ENCODE assay signal across 13 cellular contexts in the genomic region with DNA sequence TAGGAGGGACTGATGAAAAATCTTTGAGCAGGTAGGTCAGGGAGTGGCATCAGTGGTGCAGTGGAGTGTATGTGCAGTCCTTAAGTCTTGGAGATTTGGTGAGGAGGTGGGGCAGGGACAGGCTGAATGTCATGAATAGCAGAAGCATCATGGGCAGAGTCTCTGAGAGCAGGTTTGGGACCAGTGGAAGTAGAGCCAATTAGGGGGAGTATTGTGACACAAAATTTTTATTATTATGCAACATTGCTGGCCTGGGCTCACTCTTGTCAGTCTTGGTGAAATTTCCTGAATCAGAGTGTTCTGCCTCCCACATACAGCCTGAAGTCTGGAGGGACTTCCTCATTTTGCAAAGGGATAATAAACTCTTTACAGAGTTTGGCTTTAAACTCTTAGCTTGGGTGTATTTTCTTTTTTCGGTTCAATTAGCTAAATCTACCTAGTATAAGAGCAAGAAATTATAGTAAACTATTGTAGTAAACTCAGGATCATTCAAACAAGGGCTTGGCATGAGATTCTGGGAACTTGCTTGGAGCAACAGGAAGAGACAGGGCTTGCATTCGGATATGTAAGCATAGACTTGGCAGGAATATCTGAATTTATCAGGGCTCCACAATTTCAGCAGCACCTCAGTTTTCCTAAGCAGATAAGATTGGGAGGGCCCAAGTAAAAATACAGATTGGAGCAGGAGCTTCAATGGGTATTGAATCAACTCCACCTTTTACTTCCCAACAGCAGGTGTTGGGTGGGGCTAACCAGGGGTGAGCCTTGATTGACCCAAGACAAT.
A peak's percentile ranks its signal among the peaks of the same experiment; 100 is the strongest.
DNase-seq lines count a peak whose midpoint lies in the region; ATAC-seq, FAIRE-seq and TF ChIP-seq lines count a peak whose summit lies in the region.
"Had no signal": no experiment of that assay in that cellular context is flagged by ENCODE, and none has a peak within 500 bp of the region (broad histone marks: within the 10 kb centered on the region; RNA-seq: fewer than 3 reads in every experiment).

No MANE protein-coding gene starts in this region.

- H2AK5ac ChIP-seq in mesenchymal stem cell (ENCODE audit: low read length, severe bottlenecking), result no peak overlapping the region

- CTCF ChIA-PET in activated CD8-positive, alpha-beta T cell treated with anti-CD3 and anti-CD28 coated beads, Interleukin-2, amount 10 ng/mL, durations not matched to agents 7 days and 5 days (lab: Charles Lee), result no interaction called here
- CTCF ChIA-PET in Caco-2 (lab: Charles Lee), result interaction anchor here (0.7 kb wide), 1 partner anchor 11 kb away, joined by 3 read pairs; no protein-coding TSS in a partner anchor
- CTCF ChIA-PET in RWPE1 (lab: Yijun Ruan, JAX), result no interaction called here

- DNase-seq in GM12891 (ENCODE audit: insufficient read length, low spot score) (no peak), NOMO-1 treated with dmso at 0.1 percent for 144 hours (lab: John Stamatoyannopoulos, UW; ENCODE audit: unreplicated experiment) (peak; percentile 87), mesenchymal stem cell (no peak), Caco-2 (no peak), RWPE1 (ENCODE audit: low spot score) (no peak)
- no peak for DNase-seq in stimulated activated CD4-positive, alpha-beta T cell treated with anti-CD3 and anti-CD28 coated beads, Interleukin-4, amount 100 ng/mL, for 24 hours
- no peak for DNase-seq in activated CD8-positive, alpha-beta T cell treated with anti-CD3 and anti-CD28 coated beads, Interleukin-2, amount 10 ng/mL, durations not matched to agents 7 days and 5 days
- DNase-seq: activated gamma-delta T cell; stimulated activated naive CD4-positive, alpha-beta T cell treated with Interleukin-2 at 50 U/mL for 16 hours; uterus had no signal

- H3K27ac Mint-ChIP-seq in dendritic cell treated with granulocyte-macrophage colony-stimulating factor and Interleukin-4, amounts not matched to agents 40 ng/mL and 50 ng/mL, for 4 days, result peak overlapping the region; percentile 75
- H3K27ac Mint-ChIP-seq in activated CD8-positive, alpha-beta T cell treated with anti-CD3 and anti-CD28 coated beads, Interleukin-2, amount 10 ng/mL, durations not matched to agents 7 days and 5 days, result no peak overlapping the region
- H3K27ac Mint-ChIP-seq in Caco-2 (ENCODE audit: unreplicated experiment), result no peak overlapping the region

- POLR2A ChIA-PET in activated CD8-positive, alpha-beta T cell treated with anti-CD3 and anti-CD28 coated beads, Interleukin-2, amount 10 ng/mL, durations not matched to agents 7 days and 5 days (lab: Charles Lee), result no interaction called here
- POLR2A ChIA-PET in Caco-2 (lab: Charles Lee) (no interaction called here), RWPE1 (lab: Yijun Ruan, JAX; ENCODE audit: low non-redundant PET) (no interaction called here)

- H3K27ac ChIP-seq in mesenchymal stem cell (ENCODE audit: low read length, poor library complexity, severe bottlenecking) (no peak overlapping the region), RWPE1 (no peak overlapping the region)
- H3K27ac ChIP-seq: SK-N-MC, uterus had no signal

- H3K23ac ChIP-seq in mesenchymal stem cell (ENCODE audit: low read length in 2 of 2), result no peak overlapping the region

- no TSS peak for BruUV-seq in Caco-2 (replicated peaks; lab: Mats Ljungman, UMichigan)

- H3K9me3 ChIP-seq in mesenchymal stem cell (ENCODE audit: control insufficient read depth, low read length) (no peaks in the 10 kb centered on the region), Caco-2 (peaks cover 11% of the 10 kb centered on the region; the same call in 1 of the 2 replicates)
- H3K9me3 ChIP-seq: uterus had no signal

- H3K4me1 ChIP-seq in mesenchymal stem cell (ENCODE audit: control insufficient read depth, insufficient read depth, low read depth, low read length) (no peaks in the 10 kb centered on the region), Caco-2 (no peaks in the 10 kb centered on the region)
- H3K4me1 ChIP-seq: uterus had no signal

- no peak for TF ChIP-seq CTCF in Caco-2 (IDR thresholded peaks at IDR 0.05; ENCODE audit: insufficient read depth in 1 of 2, low read depth in 1 of 2, low read length in 1 of 2, severe bottlenecking in 1 of 2, unreplicated experiment in 1 of 2)
- no peak for TF ChIP-seq CTCF in RWPE1 (conservative IDR thresholded peaks at IDR 0.05; ENCODE audit: low read depth)

- intact Hi-C loops in dendritic cell treated with granulocyte-macrophage colony-stimulating factor and Interleukin-4, amounts not matched to agents 40 ng/mL and 50 ng/mL, for 4 days (cut with micrococcal nuclease), result loop anchor here (10.0 kb wide), 1 partner anchor 297 kb away; no protein-coding TSS in a partner anchor
- intact Hi-C loops in Caco-2 (cut with micrococcal nuclease; ENCODE audit: unreplicated experiment), result no loop called here

- H3K4ac ChIP-seq in mesenchymal stem cell (ENCODE audit: low read depth in 1 of 2, low read length in 2 of 2), result no peak overlapping the region

- peaks cover 0 to 3% of the 10 kb centered on the region in 2 experiments for H3K27me3 ChIP-seq in mesenchymal stem cell (ENCODE audit: control insufficient read depth in 1 of 2, insufficient read depth in 1 of 2, low read length in 2 of 2)
- no peaks in the 10 kb centered on the region for H3K27me3 ChIP-seq in Caco-2 (replicated peaks; ENCODE audit: control insufficient read depth, insufficient read depth, low read length)
- H3K27me3 ChIP-seq: uterus had no signal

- H3K18ac ChIP-seq in mesenchymal stem cell (ENCODE audit: low read depth in 1 of 2, low read length in 2 of 2), result no peak overlapping the region

- H3K79me1 ChIP-seq in mesenchymal stem cell (replicated peaks; ENCODE audit: low read length, poor library complexity, severe bottlenecking), result no peaks in the 10 kb centered on the region

- H3K36me3 Mint-ChIP-seq in dendritic cell treated with granulocyte-macrophage colony-stimulating factor and Interleukin-4, amounts not matched to agents 40 ng/mL and 50 ng/mL, for 4 days (ENCODE audit: low read depth), result no peaks in the 10 kb centered on the region
- H3K36me3 Mint-ChIP-seq in activated CD8-positive, alpha-beta T cell treated with anti-CD3 and anti-CD28 coated beads, Interleukin-2, amount 10 ng/mL, durations not matched to agents 7 days and 5 days (ENCODE audit: low read depth), result no peaks in the 10 kb centered on the region
- H3K36me3 Mint-ChIP-seq in Caco-2 (ENCODE audit: insufficient read depth, unreplicated experiment), result no peaks in the 10 kb centered on the region

- no peak overlapping the region for H4K8ac ChIP-seq in mesenchymal stem cell (ENCODE audit: low read length)

- H2BK120ac ChIP-seq in mesenchymal stem cell (ENCODE audit: low read depth, low read length), result no peak overlapping the region

- H3K4me3 ChIP-seq in mesenchymal stem cell (ENCODE audit: insufficient read depth in 1 of 2, low read depth in 1 of 2, low read length in 2 of 2), result no peak overlapping the region
- no peak overlapping the region for H3K4me3 ChIP-seq in Caco-2 (ENCODE audit: low read depth, low read length)
- H3K4me3 ChIP-seq: SK-N-MC, skin epidermis, uterus had no signal

- H3K27me3 Mint-ChIP-seq in dendritic cell treated with granulocyte-macrophage colony-stimulating factor and Interleukin-4, amounts not matched to agents 40 ng/mL and 50 ng/mL, for 4 days, result no peaks in the 10 kb centered on the region
- peaks cover 6% of the 10 kb centered on the region for H3K27me3 Mint-ChIP-seq in activated CD8-positive, alpha-beta T cell treated with anti-CD3 and anti-CD28 coated beads, Interleukin-2, amount 10 ng/mL, durations not matched to agents 7 days and 5 days (ENCODE audit: low read depth)
- peaks cover 21% of the 10 kb centered on the region for H3K27me3 Mint-ChIP-seq in Caco-2 (ENCODE audit: insufficient read depth, unreplicated experiment)

- no peak overlapping the region for H3K4me3 Mint-ChIP-seq in dendritic cell treated with granulocyte-macrophage colony-stimulating factor and Interleukin-4, amounts not matched to agents 40 ng/mL and 50 ng/mL, for 4 days
- H3K4me3 Mint-ChIP-seq in activated CD8-positive, alpha-beta T cell treated with anti-CD3 and anti-CD28 coated beads, Interleukin-2, amount 10 ng/mL, durations not matched to agents 7 days and 5 days, result no peak overlapping the region
- no peak overlapping the region for H3K4me3 Mint-ChIP-seq in Caco-2 (ENCODE audit: unreplicated experiment)

- no peak overlapping the region for H3K14ac ChIP-seq in mesenchymal stem cell (ENCODE audit: low read length in 2 of 2)

- peaks cover 42% of the 10 kb centered on the region for H3K4me1 Mint-ChIP-seq in dendritic cell treated with granulocyte-macrophage colony-stimulating factor and Interleukin-4, amounts not matched to agents 40 ng/mL and 50 ng/mL, for 4 days (ENCODE audit: low read depth)
- no peaks in the 10 kb centered on the region for H3K4me1 Mint-ChIP-seq in activated CD8-positive, alpha-beta T cell treated with anti-CD3 and anti-CD28 coated beads, Interleukin-2, amount 10 ng/mL, durations not matched to agents 7 days and 5 days (ENCODE audit: low read depth)
- no peaks in the 10 kb centered on the region for H3K4me1 Mint-ChIP-seq in Caco-2 (ENCODE audit: low read depth, unreplicated experiment)

- H3K4me2 ChIP-seq in mesenchymal stem cell (ENCODE audit: low read length, poor library complexity, severe bottlenecking), result no peak overlapping the region

- H3K9ac ChIP-seq in mesenchymal stem cell (ENCODE audit: low read length), result peak overlapping the region; percentile 10

- H2BK15ac ChIP-seq in mesenchymal stem cell (ENCODE audit: low read depth, poor library complexity, severe bottlenecking), result no peak overlapping the region

- WGBS in mesenchymal stem cell, result 82% methylated on average over 1 of the region's 2 CpGs

- no peak overlapping the region for H2BK12ac ChIP-seq in mesenchymal stem cell (ENCODE audit: low read length in 2 of 2)

- H3K9me3 Mint-ChIP-seq in dendritic cell treated with granulocyte-macrophage colony-stimulating factor and Interleukin-4, amounts not matched to agents 40 ng/mL and 50 ng/mL, for 4 days, result peaks cover 6% of the 10 kb centered on the region
- no peaks in the 10 kb centered on the region for H3K9me3 Mint-ChIP-seq in activated CD8-positive, alpha-beta T cell treated with anti-CD3 and anti-CD28 coated beads, Interleukin-2, amount 10 ng/mL, durations not matched to agents 7 days and 5 days (ENCODE audit: insufficient read depth)
- H3K9me3 Mint-ChIP-seq in Caco-2 (ENCODE audit: unreplicated experiment), result no peaks in the 10 kb centered on the region

- H4K91ac ChIP-seq in mesenchymal stem cell (ENCODE audit: low read length), result no peak overlapping the region

- no peak for ATAC-seq in activated CD8-positive, alpha-beta T cell treated with anti-CD3 and anti-CD28 coated beads, Interleukin-2, amount 10 ng/mL, durations not matched to agents 7 days and 5 days

- no peak overlapping the region for H2AFZ ChIP-seq in mesenchymal stem cell (ENCODE audit: low read depth, low read length)

- no peak for TF ChIP-seq POLR2A in GM12891 (IDR thresholded peaks at IDR 0.05; ENCODE audit: low read depth, low read length)

- no peaks in the 10 kb centered on the region for H3K36me3 ChIP-seq in mesenchymal stem cell (ENCODE audit: control insufficient read depth in 1 of 2, insufficient read depth in 2 of 2, low read depth in 1 of 2, low read length in 2 of 2)
- no peaks in the 10 kb centered on the region for H3K36me3 ChIP-seq in Caco-2 (ENCODE audit: control insufficient read depth, insufficient read depth, low read length)
- H3K36me3 ChIP-seq: uterus had no signal

- FAIRE-seq in GM12891 (lab: Jason Lieb, UNC), result no peak

- no peak overlapping the region for H2BK5ac ChIP-seq in mesenchymal stem cell (ENCODE audit: low read depth, low read length, poor library complexity, severe bottlenecking)
